ENCODE assay signal across 8 cellular contexts in genomic region chr13:100514788-100515409, GRCh38.
A peak's percentile ranks its signal among the peaks of the same experiment; 100 is the strongest.
DNase-seq lines count a peak whose midpoint lies in the region; ATAC-seq and TF ChIP-seq lines count a peak whose summit lies in the region.

No MANE protein-coding gene starts in this region.

- H3K27me3 ChIP-seq in BE2C = no peaks in the 10 kb centered on the region

- no peaks in the 10 kb centered on the region for H3K4me1 ChIP-seq in BE2C

- DNase-seq in BE2C (peak; percentile 78), GM19238 (ENCODE audit: insufficient read length, low spot score) (peak; percentile 76), NCI-H345 (lab: John Stamatoyannopoulos, UW) (peak; percentile 87), cerebellar nuclear complex (lab: John Stamatoyannopoulos, UW) (peak; percentile 10 to 83), left kidney (ENCODE audit: low read depth, low spot score) (peak; percentile 90)
- peak; percentile 73 for DNase-seq in activated CD4-positive, CD25-positive, alpha-beta regulatory T cell treated with anti-CD3 and anti-CD28 coated beads, Interleukin-2, amount 50 U/mL, for 72 hours
- DNase-seq in stimulated activated CD4-positive, alpha-beta T cell treated with anti-CD3 and anti-CD28 coated beads, TNF-alpha, amount 100 ng/mL, for 1 hour (ENCODE audit: low read depth in 3 of 3, low spot score in 1 of 3) = peak; percentile 13 to 65 (median 36)

- peak; percentile 93 for ATAC-seq in HG03354 (IDR thresholded peaks at IDR 0.05; ENCODE audit: poor library complexity, severe bottlenecking, unreplicated experiment)

- no peaks in the 10 kb centered on the region for H3K36me3 ChIP-seq in BE2C

- peak; percentile 99 for TF ChIP-seq CTCF in BE2C (IDR thresholded peaks at IDR 0.05; ENCODE audit: low read depth, low read length)

- H3K4me3 ChIP-seq in BE2C (ENCODE audit: low read depth, low read length) = no peak overlapping the region

- H3K9me3 ChIP-seq in BE2C = no peaks in the 10 kb centered on the region

Comparison
In these comparisons a context has a peak if more than half of its experiments do, and no peak if none do; other contexts are left out.
1. DNase-seq: peak in every context shown above with its lines; median percentile 90 in left kidney; 87 in NCI-H345; 78 in BE2C; 76 in GM19238; 73 in activated CD4-positive, CD25-positive, alpha-beta regulatory T cell treated with anti-CD3 and anti-CD28 coated beads, Interleukin-2, amount 50 U/mL, for 72 hours; 46 in cerebellar nuclear complex; 36 in stimulated activated CD4-positive, alpha-beta T cell treated with anti-CD3 and anti-CD28 coated beads, TNF-alpha, amount 100 ng/mL, for 1 hour.